Comparison of ENCODE assay signal across 8 cellular contexts in the genomic region with DNA sequence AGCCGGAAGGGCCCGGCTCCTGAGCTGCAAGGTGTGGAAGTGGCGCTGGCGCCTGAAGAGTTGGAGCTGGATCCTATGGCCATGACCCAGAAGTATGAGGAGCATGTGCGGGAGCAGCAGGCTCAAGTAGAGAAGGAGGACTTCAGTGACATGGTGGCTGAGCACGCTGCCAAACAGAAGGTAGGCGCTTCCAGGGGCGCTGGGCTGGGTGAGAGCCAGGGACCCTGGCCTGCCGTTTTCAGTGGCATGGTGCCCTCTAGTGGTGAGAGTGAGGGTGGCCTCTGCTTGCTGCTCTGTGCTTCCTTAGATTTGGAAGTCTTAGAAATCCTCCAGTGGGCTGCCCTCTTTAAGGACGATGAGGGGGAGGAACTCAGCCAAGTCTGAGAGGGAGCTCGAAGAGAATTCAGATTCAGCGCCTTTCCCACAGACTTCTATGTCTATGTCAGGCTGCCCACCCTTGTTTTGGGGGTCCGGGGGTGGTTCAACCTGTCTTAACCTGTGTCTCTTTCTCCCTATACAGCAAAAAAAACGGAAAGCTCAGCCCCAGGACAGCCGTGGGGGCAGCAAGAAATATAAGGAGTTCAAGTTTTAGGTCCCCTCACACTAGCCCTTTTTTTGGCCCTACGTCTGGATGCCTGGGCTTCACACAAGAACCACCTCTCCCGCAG. TPM values are rescaled to one million over a fixed set of nuclear protein-coding genes. Genes with fewer than 3 reads are reported as not detected.
DNase-seq lines count a peak whose midpoint lies in the region; FAIRE-seq and TF ChIP-seq lines count a peak whose summit lies in the region.

No MANE protein-coding gene starts in this region.

- peaks cover 2% of the 10 kb centered on the region for H3K9me3 Mint-ChIP-seq in activated naive CD8-positive, alpha-beta T cell treated with anti-CD3 and anti-CD28 coated beads for 36 hours
- H3K9me3 Mint-ChIP-seq in glutamatergic neuron (ENCODE audit: unreplicated experiment) (peaks cover 13% of the 10 kb centered on the region), progenitor cell of endocrine pancreas (ENCODE audit: low read depth) (no peaks in the 10 kb centered on the region)

- H3K4me3 Mint-ChIP-seq in activated naive CD8-positive, alpha-beta T cell treated with anti-CD3 and anti-CD28 coated beads for 36 hours = peak overlapping the region; percentile 22
- H3K4me3 Mint-ChIP-seq in glutamatergic neuron (ENCODE audit: unreplicated experiment) (peak overlapping the region; percentile 57), progenitor cell of endocrine pancreas (ENCODE audit: low read depth) (peak overlapping the region; percentile 80)

- H3K4me1 Mint-ChIP-seq in activated naive CD8-positive, alpha-beta T cell treated with anti-CD3 and anti-CD28 coated beads for 36 hours = peaks cover 64% of the 10 kb centered on the region
- H3K4me1 Mint-ChIP-seq in glutamatergic neuron (ENCODE audit: low read depth, unreplicated experiment) = peaks cover 29% of the 10 kb centered on the region
- H3K4me1 Mint-ChIP-seq in progenitor cell of endocrine pancreas (ENCODE audit: low read depth) = peaks cover 20% of the 10 kb centered on the region

- peak; percentile 42 for DNase-seq in DMS153 treated with DMSO at 0.1 percent for 48 hours (lab: John Stamatoyannopoulos, UW; ENCODE audit: unreplicated experiment)
- DNase-seq in SKM-1 treated with dmso at 0.1 percent for 144 hours (lab: John Stamatoyannopoulos, UW; ENCODE audit: unreplicated experiment) = peak; percentile 44
- peak; percentile 77 for DNase-seq in activated naive CD8-positive, alpha-beta T cell treated with anti-CD3 and anti-CD28 coated beads for 36 hours
- peak; percentile 87 for DNase-seq in glutamatergic neuron
- DNase-seq in progenitor cell of endocrine pancreas (ENCODE audit: low spot score, unreplicated experiment) = peak; percentile 75
- DNase-seq in urothelium cell line (ENCODE audit: low spot score) = peak; percentile 76
- no peak for DNase-seq in ureter (ENCODE audit: low spot score)

- TF ChIP-seq CTCF in LNCAP (IDR thresholded peaks at IDR 0.05) (peak; percentile 90), glutamatergic neuron (IDR thresholded peaks at IDR 0.05; ENCODE audit: partially characterized antibody, unreplicated experiment) (peak; percentile 91), progenitor cell of endocrine pancreas (IDR thresholded peaks at IDR 0.05; ENCODE audit: unreplicated experiment) (peak; percentile 95)

- H3K36me3 Mint-ChIP-seq in activated naive CD8-positive, alpha-beta T cell treated with anti-CD3 and anti-CD28 coated beads for 36 hours = peaks cover 77% of the 10 kb centered on the region
- H3K36me3 Mint-ChIP-seq in glutamatergic neuron (ENCODE audit: unreplicated experiment) (peaks cover 8% of the 10 kb centered on the region), progenitor cell of endocrine pancreas (ENCODE audit: insufficient read depth) (peaks cover 29% of the 10 kb centered on the region)

- H3K27ac Mint-ChIP-seq in activated naive CD8-positive, alpha-beta T cell treated with anti-CD3 and anti-CD28 coated beads for 36 hours = peak overlapping the region; percentile 94
- H3K27ac Mint-ChIP-seq in glutamatergic neuron (ENCODE audit: unreplicated experiment) = no peak overlapping the region
- H3K27ac Mint-ChIP-seq in progenitor cell of endocrine pancreas = peak overlapping the region; percentile 87

- no peak for FAIRE-seq in urothelium cell line (lab: Jason Lieb, UNC)

- no peaks in the 10 kb centered on the region for H3K27me3 Mint-ChIP-seq in activated naive CD8-positive, alpha-beta T cell treated with anti-CD3 and anti-CD28 coated beads for 36 hours
- peaks cover 5% of the 10 kb centered on the region for H3K27me3 Mint-ChIP-seq in glutamatergic neuron (ENCODE audit: unreplicated experiment)
- H3K27me3 Mint-ChIP-seq in progenitor cell of endocrine pancreas = no peaks in the 10 kb centered on the region

RNA-seq across cellular contexts. Expression of gene PACS1, which starts 1.8 kb away (rescaled TPM):
- 10 to 100 TPM; 58.4 to 61.4 TPM for total RNA-seq in activated naive CD8-positive, alpha-beta T cell treated with anti-CD3 and anti-CD28 coated beads for 36 hours
- 30.6 TPM for total RNA-seq in glutamatergic neuron (ENCODE audit: unreplicated experiment)
- total RNA-seq in progenitor cell of endocrine pancreas = 68.3 and 72.3 TPM in 2 replicates
- total RNA-seq in ureter = 87.2 TPM

RNA-seq across cellular contexts. Expression of gene SF3B2, which starts 16.1 kb away (rescaled TPM):
- total RNA-seq in activated naive CD8-positive, alpha-beta T cell treated with anti-CD3 and anti-CD28 coated beads for 36 hours = 100 to 1,000 TPM; 268 TPM
- 187 TPM for total RNA-seq in glutamatergic neuron (ENCODE audit: unreplicated experiment)
- total RNA-seq in progenitor cell of endocrine pancreas = 211 and 216 TPM in 2 replicates
- 156 TPM for total RNA-seq in ureter

RNA-seq across cellular contexts. Expression of gene GAL3ST3, which starts 19.3 kb away (rescaled TPM):
- under 1 TPM; 0.70 to 0.95 TPM for total RNA-seq in activated naive CD8-positive, alpha-beta T cell treated with anti-CD3 and anti-CD28 coated beads for 36 hours
- total RNA-seq in glutamatergic neuron (ENCODE audit: unreplicated experiment) = 2.4 TPM
- total RNA-seq in progenitor cell of endocrine pancreas = 3.9 and 4.8 TPM in 2 replicates
- total RNA-seq in ureter = not detected

RNA-seq across cellular contexts. Expression of gene CATSPER1, which starts 42.0 kb away (rescaled TPM):
- total RNA-seq in activated naive CD8-positive, alpha-beta T cell treated with anti-CD3 and anti-CD28 coated beads for 36 hours = not detected
- total RNA-seq in glutamatergic neuron (ENCODE audit: unreplicated experiment) = not detected
- not detected in 2 replicates for total RNA-seq in progenitor cell of endocrine pancreas
- not detected for total RNA-seq in ureter

RNA-seq across cellular contexts. Expression of gene CST6, which starts 56.5 kb away (rescaled TPM):
- total RNA-seq in activated naive CD8-positive, alpha-beta T cell treated with anti-CD3 and anti-CD28 coated beads for 36 hours = not detected
- not detected for total RNA-seq in glutamatergic neuron (ENCODE audit: unreplicated experiment)
- not detected in 2 replicates for total RNA-seq in progenitor cell of endocrine pancreas
- 1.1 TPM for total RNA-seq in ureter

Comparison
In these comparisons a context has a peak if more than half of its experiments do, and no peak if none do; other contexts are left out.
1. H3K4me3 Mint-ChIP-seq: peak in every context shown above with its lines; median percentile 80 in progenitor cell of endocrine pancreas; 57 in glutamatergic neuron; 22 in activated naive CD8-positive, alpha-beta T cell treated with anti-CD3 and anti-CD28 coated beads for 36 hours.